6 cellular contexts compared by ENCODE assay signal in the genomic region with DNA sequence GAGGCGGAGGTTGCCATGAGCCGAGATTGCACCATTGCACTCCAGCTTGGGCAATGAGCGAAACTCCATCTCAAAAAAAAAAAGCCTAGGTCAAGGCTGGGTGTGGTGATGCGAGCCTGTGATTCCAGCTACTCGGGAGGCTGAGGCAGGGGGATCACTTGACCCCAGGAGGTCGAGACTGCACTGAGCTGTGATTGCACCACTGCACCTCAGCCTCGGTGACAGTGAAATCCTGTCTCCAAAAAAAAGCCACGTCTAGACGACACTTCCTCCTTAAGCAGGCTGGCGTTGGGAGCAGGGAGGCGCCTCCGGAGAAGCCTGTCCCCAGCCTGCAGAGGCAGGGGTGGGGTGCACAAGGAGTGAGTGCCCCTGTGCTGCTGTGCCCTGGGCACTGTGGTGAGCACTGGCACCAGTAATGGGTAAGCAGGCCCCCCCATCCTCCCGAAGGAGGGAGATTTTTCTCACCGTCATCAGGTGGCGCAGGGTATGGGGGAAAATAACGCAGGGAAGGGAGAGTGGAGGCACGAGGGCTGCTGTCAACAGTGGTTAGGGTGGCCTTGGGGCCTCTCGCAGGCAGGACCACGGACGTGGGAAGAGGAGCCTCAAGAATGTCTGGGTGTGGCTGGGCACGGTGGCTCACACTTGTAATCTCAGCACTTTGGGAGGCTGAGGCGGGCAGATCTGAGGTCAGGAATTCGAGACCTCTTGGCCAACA. TPM values are rescaled to one million over a fixed set of nuclear protein-coding genes. Genes with fewer than 3 reads are reported as not detected.
DNase-seq lines count a peak whose midpoint lies in the region; ATAC-seq lines count a peak whose summit lies in the region.

No MANE protein-coding gene starts in this region.

- DNase-seq in SKM-1 treated with dmso at 0.1 percent for 144 hours (lab: John Stamatoyannopoulos, UW; ENCODE audit: unreplicated experiment), result peak; percentile 36
- DNase-seq in SKM-1 (lab: John Stamatoyannopoulos, UW; ENCODE audit: unreplicated experiment), result no peak
- peak; percentile 54 for DNase-seq in activated naive CD8-positive, alpha-beta T cell treated with anti-CD3 and anti-CD28 coated beads, Interleukin-2, amount 10 ng/mL, durations not matched to agents 7 days and 5 days
- peak; percentile 57 to 76 for DNase-seq in stimulated activated naive CD8-positive, alpha-beta T cell treated with anti-CD3 and anti-CD28 coated beads, Interleukin-15, amount 100 ng/mL, for 72 hours
- DNase-seq in H4 (ENCODE audit: low spot score), result no peak
- no peak for DNase-seq in retina

- peak overlapping the region; percentile 93 for H3K27ac Mint-ChIP-seq in activated naive CD8-positive, alpha-beta T cell treated with anti-CD3 and anti-CD28 coated beads, Interleukin-2, amount 10 ng/mL, durations not matched to agents 7 days and 5 days
- peak overlapping the region; percentile 92 to 97 for H3K27ac Mint-ChIP-seq in stimulated activated naive CD8-positive, alpha-beta T cell treated with anti-CD3 and anti-CD28 coated beads, Interleukin-15, amount 100 ng/mL, for 72 hours

- no peaks in the 10 kb centered on the region for H3K9me3 Mint-ChIP-seq in activated naive CD8-positive, alpha-beta T cell treated with anti-CD3 and anti-CD28 coated beads, Interleukin-2, amount 10 ng/mL, durations not matched to agents 7 days and 5 days
- H3K9me3 Mint-ChIP-seq in stimulated activated naive CD8-positive, alpha-beta T cell treated with anti-CD3 and anti-CD28 coated beads, Interleukin-15, amount 100 ng/mL, for 72 hours, result no peaks in the 10 kb centered on the region

- no peaks in the 10 kb centered on the region for H3K27me3 Mint-ChIP-seq in activated naive CD8-positive, alpha-beta T cell treated with anti-CD3 and anti-CD28 coated beads, Interleukin-2, amount 10 ng/mL, durations not matched to agents 7 days and 5 days
- no peaks in the 10 kb centered on the region for H3K27me3 Mint-ChIP-seq in stimulated activated naive CD8-positive, alpha-beta T cell treated with anti-CD3 and anti-CD28 coated beads, Interleukin-15, amount 100 ng/mL, for 72 hours

- H3K4me3 Mint-ChIP-seq in activated naive CD8-positive, alpha-beta T cell treated with anti-CD3 and anti-CD28 coated beads, Interleukin-2, amount 10 ng/mL, durations not matched to agents 7 days and 5 days, result peak overlapping the region; percentile 88
- peak overlapping the region; percentile 59 to 87 for H3K4me3 Mint-ChIP-seq in stimulated activated naive CD8-positive, alpha-beta T cell treated with anti-CD3 and anti-CD28 coated beads, Interleukin-15, amount 100 ng/mL, for 72 hours

- H3K36me3 Mint-ChIP-seq in activated naive CD8-positive, alpha-beta T cell treated with anti-CD3 and anti-CD28 coated beads, Interleukin-2, amount 10 ng/mL, durations not matched to agents 7 days and 5 days, result peaks cover 36% of the 10 kb centered on the region

- ATAC-seq in activated naive CD8-positive, alpha-beta T cell treated with anti-CD3 and anti-CD28 coated beads, Interleukin-2, amount 10 ng/mL, durations not matched to agents 7 days and 5 days (ENCODE audit: low read depth), result peak; percentile 13
- ATAC-seq in stimulated activated naive CD8-positive, alpha-beta T cell treated with anti-CD3 and anti-CD28 coated beads, Interleukin-15, amount 100 ng/mL, for 72 hours, result peak; percentile 73

- peaks cover 33% of the 10 kb centered on the region for H3K4me1 Mint-ChIP-seq in activated naive CD8-positive, alpha-beta T cell treated with anti-CD3 and anti-CD28 coated beads, Interleukin-2, amount 10 ng/mL, durations not matched to agents 7 days and 5 days
- H3K4me1 Mint-ChIP-seq in stimulated activated naive CD8-positive, alpha-beta T cell treated with anti-CD3 and anti-CD28 coated beads, Interleukin-15, amount 100 ng/mL, for 72 hours, result peaks cover 96% of the 10 kb centered on the region

- POLR2A ChIA-PET in activated naive CD8-positive, alpha-beta T cell treated with anti-CD3 and anti-CD28 coated beads, Interleukin-2, amount 10 ng/mL, durations not matched to agents 7 days and 5 days (lab: Charles Lee), result interaction anchor here (0.7 to 7.5 kb wide), 7 partner anchors 8 to 192 kb away, joined by 3 to 79 read pairs (median 4); a partner anchor contains a TSS

RNA-seq across cellular contexts. Expression of a gene that starts 0.7 kb away (rescaled TPM):
- total RNA-seq in activated naive CD8-positive, alpha-beta T cell treated with anti-CD3 and anti-CD28 coated beads, Interleukin-2, amount 10 ng/mL, durations not matched to agents 7 days and 5 days, result 10 to 100 TPM; 51.8 to 53.6 TPM
- 0.79 and 0.92 TPM in 2 replicates for total RNA-seq in H4 (2014; rRNA removed; shearing (Covaris generic))

RNA-seq across cellular contexts. Expression of a gene that starts 6.0 kb away (rescaled TPM):
- 100 to 1,000 TPM; 104 to 112 TPM for total RNA-seq in activated naive CD8-positive, alpha-beta T cell treated with anti-CD3 and anti-CD28 coated beads, Interleukin-2, amount 10 ng/mL, durations not matched to agents 7 days and 5 days
- 20.1 and 26.1 TPM in 2 replicates for total RNA-seq in H4 (2014; rRNA removed; shearing (Covaris generic))

RNA-seq across cellular contexts. Expression of a gene that starts 7.5 kb away (rescaled TPM):
- total RNA-seq in activated naive CD8-positive, alpha-beta T cell treated with anti-CD3 and anti-CD28 coated beads, Interleukin-2, amount 10 ng/mL, durations not matched to agents 7 days and 5 days, result 100 to 1,000 TPM; 262 to 264 TPM
- 299 and 319 TPM in 2 replicates for total RNA-seq in H4 (2014; rRNA removed; shearing (Covaris generic))

RNA-seq across cellular contexts. Expression of a gene that starts 9.7 kb away (rescaled TPM):
- 1 to 10 TPM; 3.8 to 4.7 TPM for total RNA-seq in activated naive CD8-positive, alpha-beta T cell treated with anti-CD3 and anti-CD28 coated beads, Interleukin-2, amount 10 ng/mL, durations not matched to agents 7 days and 5 days
- 0.27 TPM in 1 of 2 replicates, not detected in the other for total RNA-seq in H4 (2014; rRNA removed; shearing (Covaris generic))

RNA-seq across cellular contexts. Expression of a gene that starts 26.1 kb away (rescaled TPM):
- total RNA-seq in activated naive CD8-positive, alpha-beta T cell treated with anti-CD3 and anti-CD28 coated beads, Interleukin-2, amount 10 ng/mL, durations not matched to agents 7 days and 5 days, result 100 to 1,000 TPM; 118 to 126 TPM
- total RNA-seq in H4 (2014; rRNA removed; shearing (Covaris generic)), result 20.7 and 25.6 TPM in 2 replicates

Comparison
In these comparisons a context has a peak if more than half of its experiments do, and no peak if none do; other contexts are left out.
1. DNase-seq: peak in SKM-1 treated with dmso at 0.1 percent for 144 hours (single experiment), activated naive CD8-positive, alpha-beta T cell treated with anti-CD3 and anti-CD28 coated beads, Interleukin-2, amount 10 ng/mL, durations not matched to agents 7 days and 5 days (single experiment) and stimulated activated naive CD8-positive, alpha-beta T cell treated with anti-CD3 and anti-CD28 coated beads, Interleukin-15, amount 100 ng/mL, for 72 hours (2 of 2); none in SKM-1 (single experiment), H4 (single experiment) and retina (single experiment).
2. RNA of a gene that starts 0.7 kb away (total RNA-seq): 51.8 to 53.6 TPM in activated naive CD8-positive, alpha-beta T cell treated with anti-CD3 and anti-CD28 coated beads, Interleukin-2, amount 10 ng/mL, durations not matched to agents 7 days and 5 days; 0.79 to 0.92 TPM in H4; every median in the first group is over 10 times any median in the second.